In the genomic region with DNA sequence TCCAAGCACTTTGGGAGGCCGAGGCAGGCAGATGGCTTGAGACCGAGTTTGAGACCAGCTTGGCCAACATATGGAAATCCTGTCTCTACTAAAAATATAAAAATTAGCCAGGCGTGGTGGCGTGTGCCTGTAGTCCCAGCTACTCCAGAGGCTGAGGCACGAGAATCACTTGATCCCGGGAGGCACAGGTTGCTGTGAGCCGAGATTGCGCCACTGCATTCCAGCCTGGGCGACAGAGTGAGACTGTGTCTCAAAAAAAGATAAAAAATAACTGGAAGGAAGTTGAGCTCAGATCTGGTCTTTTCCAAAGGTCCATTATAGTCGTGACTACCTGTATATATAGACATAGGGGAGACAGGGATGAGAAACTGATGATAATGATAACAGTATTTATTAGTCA, we compare ENCODE assay signal across 5 cellular contexts. TPM values are rescaled to one million over a fixed set of nuclear protein-coding genes. Genes with fewer than 3 reads are reported as not detected.
"Had no signal": no experiment of that assay in that cellular context is flagged by ENCODE, and none has a peak within 500 bp of the region (broad histone marks: within the 10 kb centered on the region; RNA-seq: fewer than 3 reads in every experiment).

No MANE protein-coding gene starts in this region.

RNA-seq across cellular contexts. Expression of a gene that starts 18.7 kb away (rescaled TPM):
- total RNA-seq: fibroblast of lung had no signal
- polyA plus RNA-seq: fibroblast of lung had no signal

RNA-seq across cellular contexts. Expression of a gene that starts 24.0 kb away (rescaled TPM):
- total RNA-seq: chondrocyte, dermis blood vessel endothelial cell, fibroblast of lung, fibroblast of villous mesenchyme had no signal
- polyA plus RNA-seq: fibroblast of lung had no signal

RNA-seq across cellular contexts. Expression of a gene that starts 28.1 kb away (rescaled TPM):
- total RNA-seq: activated CD4-positive, alpha-beta T cell treated with anti-CD3 and anti-CD28 coated beads, Interleukin-2, amount 10 ng/mL, durations not matched to agents 7 days and 5 days had no signal
